In genomic region chr12:45575823-45576448, GRCh38 we compare ENCODE assay signal across 11 cellular contexts.
A peak's percentile ranks its signal among the peaks of the same experiment; 100 is the strongest.
DNase-seq lines count a peak whose midpoint lies in the region; ATAC-seq and TF ChIP-seq lines count a peak whose summit lies in the region.
"Had no signal": no experiment of that assay in that cellular context is flagged by ENCODE, and none has a peak within 500 bp of the region (broad histone marks: within the 10 kb centered on the region; RNA-seq: fewer than 3 reads in every experiment).

No MANE protein-coding gene starts in this region.

- DNase-seq in left lung (no peak), NCI-H2029 treated with DMSO at 0.1 percent for 48 hours (lab: John Stamatoyannopoulos, UW) (no peak), HuH-7 (ENCODE audit: low spot score) (no peak), aorta (no peak), G401 (ENCODE audit: low spot score) (no peak)
- DNase-seq: DND-41, heart left ventricle, T-helper 1 cell had no signal

- H3K36me3 ChIP-seq in left lung (no peaks in the 10 kb centered on the region), aorta (ENCODE audit: control insufficient read depth in 1 of 2, insufficient read depth in 2 of 2, low read length in 1 of 2) (no peaks in the 10 kb centered on the region)
- H3K36me3 ChIP-seq: heart left ventricle had no signal

- ATAC-seq in GM18502 (IDR thresholded peaks at IDR 0.05; ENCODE audit: poor library complexity, unreplicated experiment) = peak; percentile 71
- ATAC-seq in GM21723 (IDR thresholded peaks at IDR 0.05; ENCODE audit: unreplicated experiment) = peak; percentile 73
- ATAC-seq in HG03575 (IDR thresholded peaks at IDR 0.05; ENCODE audit: extremely low read depth, insufficient number of reproducible peaks, low FRiP score, unreplicated experiment) = peak; percentile 48
- ATAC-seq in left lung = peak; percentile 47
- no peak for ATAC-seq in aorta (ENCODE audit: low FRiP score)

- H3K27me3 ChIP-seq in left lung = no peaks in the 10 kb centered on the region
- H3K27me3 ChIP-seq in aorta (ENCODE audit: control insufficient read depth in 1 of 2, insufficient read depth in 2 of 2, low read length in 1 of 2) = no peaks in the 10 kb centered on the region
- H3K27me3 ChIP-seq: heart left ventricle had no signal

- in situ Hi-C loops in G401 (cut with HindIII; ENCODE audit: low sequenced_read_pairs) = no loop called here

- no peak overlapping the region for H3K4me3 ChIP-seq in left lung
- no peak overlapping the region for H3K4me3 ChIP-seq in aorta (ENCODE audit: low read length in 2 of 2)
- H3K4me3 ChIP-seq: heart left ventricle had no signal

- H3K27ac ChIP-seq in left lung = no peak overlapping the region
- H3K27ac ChIP-seq in aorta (ENCODE audit: low read depth in 1 of 2, low read length in 2 of 2) = no peak overlapping the region

- H3K9me3 ChIP-seq in left lung (no peaks in the 10 kb centered on the region), aorta (ENCODE audit: control insufficient read depth, low read length) (no peaks in the 10 kb centered on the region)
- H3K9me3 ChIP-seq: heart left ventricle had no signal

- peaks cover 4 to 6% of the 10 kb centered on the region in 2 donors for H3K4me1 ChIP-seq in left lung
- no peaks in the 10 kb centered on the region for H3K4me1 ChIP-seq in aorta (ENCODE audit: control insufficient read depth in 1 of 2, insufficient read depth in 2 of 2, low read length in 2 of 2)

- intact Hi-C loops in left lung (cut with DNase I) = no loop called here
- intact Hi-C loops in aorta (cut with DNase I) = no loop called here

- 74 to 81% methylated on average over 7 of the region's 7 CpGs for WGBS in aorta, 2 donors

- TF ChIP-seq CTCF in left lung (IDR thresholded peaks at IDR 0.05) = no peak
